Comparison of ENCODE assay signal across 23 cellular contexts in genomic region chr19:33702606-33703437, GRCh38.
"Had no signal": no experiment of that assay in that cellular context is flagged by ENCODE, and none has a peak within 500 bp of the region (broad histone marks: within the 10 kb centered on the region; RNA-seq: fewer than 3 reads in every experiment).

No MANE protein-coding gene starts in this region.

- H3K27me3 ChIP-seq: foreskin keratinocyte, transverse colon, vagina had no signal

- H3K36me3 Mint-ChIP-seq: activated CD8-positive, alpha-beta memory T cell treated with anti-CD3 and anti-CD28 coated beads, Interleukin-2, amount 10 ng/mL, durations not matched to agents 7 days and 5 days; activated naive CD4-positive, alpha-beta T cell treated with anti-CD3 and anti-CD28 coated beads, Interleukin-2, amount 50 U/mL, for 24 hours; brain; stimulated activated memory B cell treated with anti-CD40 and anti-IgM and Interleukin-4, amounts not matched to agents 10 μg/mL and 1 μg/mL and 100 μg/mL, for 72 hours had no signal

- H3K27me3 Mint-ChIP-seq: activated CD4-positive, alpha-beta T cell treated with anti-CD3 and anti-CD28 coated beads, Interleukin-2, amount 10 ng/mL, durations not matched to agents 24 days and 14 days; activated CD8-positive, alpha-beta memory T cell treated with anti-CD3 and anti-CD28 coated beads, Interleukin-2, amount 10 ng/mL, durations not matched to agents 7 days and 5 days; activated CD8-positive, alpha-beta T cell treated with anti-CD3 and anti-CD28 coated beads for 36 hours had no signal

- ATAC-seq: activated CD4-positive, CD25-positive, alpha-beta regulatory T cell treated with anti-CD3 and anti-CD28 coated beads, Interleukin-2, amount 50 U/mL, for 24 hours; activated CD8-positive, alpha-beta memory T cell treated with anti-CD3 and anti-CD28 coated beads, Interleukin-2, amount 10 ng/mL, durations not matched to agents 7 days and 5 days; activated CD8-positive, alpha-beta T cell treated with anti-CD3 and anti-CD28 coated beads for 36 hours; foreskin keratinocyte; sciatic nerve; stimulated activated memory B cell treated with anti-CD40 and anti-IgM and Interleukin-4, amounts not matched to agents 10 μg/mL and 1 μg/mL and 100 μg/mL, for 72 hours had no signal

- H3K27ac ChIP-seq: foreskin keratinocyte, left ventricle myocardium inferior, stomach, transverse colon, vagina had no signal

- H3K4me3 ChIP-seq: left ventricle myocardium inferior, stomach, transverse colon, vagina had no signal

- H3K4me1 Mint-ChIP-seq: activated CD4-positive, alpha-beta T cell treated with anti-CD3 and anti-CD28 coated beads, Interleukin-2, amount 10 ng/mL, durations not matched to agents 24 days and 14 days; activated CD8-positive, alpha-beta memory T cell treated with anti-CD3 and anti-CD28 coated beads, Interleukin-2, amount 10 ng/mL, durations not matched to agents 7 days and 5 days; activated naive CD4-positive, alpha-beta T cell treated with anti-CD3 and anti-CD28 coated beads, Interleukin-2, amount 50 U/mL, for 24 hours; nephron progenitor cell; stimulated activated memory B cell treated with anti-CD40 and anti-IgM and Interleukin-4, amounts not matched to agents 10 μg/mL and 1 μg/mL and 100 μg/mL, for 72 hours had no signal

- H3K36me3 ChIP-seq: left ventricle myocardium inferior, stomach, transverse colon, vagina had no signal

- H3K4me1 ChIP-seq: foreskin keratinocyte, left ventricle myocardium inferior, stomach, transverse colon, vagina had no signal

- H3K9me3 Mint-ChIP-seq: activated CD4-positive, alpha-beta T cell treated with anti-CD3 and anti-CD28 coated beads, Interleukin-2, amount 10 ng/mL, durations not matched to agents 24 days and 14 days; activated CD8-positive, alpha-beta T cell treated with anti-CD3 and anti-CD28 coated beads for 36 hours; activated naive CD4-positive, alpha-beta T cell treated with anti-CD3 and anti-CD28 coated beads, Interleukin-2, amount 50 U/mL, for 24 hours; brain; nephron progenitor cell; stimulated activated memory B cell treated with anti-CD40 and anti-IgM and Interleukin-4, amounts not matched to agents 10 μg/mL and 1 μg/mL and 100 μg/mL, for 72 hours had no signal

- H3K27ac Mint-ChIP-seq: activated CD4-positive, alpha-beta T cell treated with anti-CD3 and anti-CD28 coated beads, Interleukin-2, amount 10 ng/mL, durations not matched to agents 24 days and 14 days; activated CD8-positive, alpha-beta memory T cell treated with anti-CD3 and anti-CD28 coated beads, Interleukin-2, amount 10 ng/mL, durations not matched to agents 7 days and 5 days; activated CD8-positive, alpha-beta T cell treated with anti-CD3 and anti-CD28 coated beads for 36 hours; activated naive CD4-positive, alpha-beta T cell treated with anti-CD3 and anti-CD28 coated beads, Interleukin-2, amount 50 U/mL, for 24 hours; brain; nephron progenitor cell; stimulated activated memory B cell treated with anti-CD40 and anti-IgM and Interleukin-4, amounts not matched to agents 10 μg/mL and 1 μg/mL and 100 μg/mL, for 72 hours had no signal

- DNase-seq: activated CD4-positive, alpha-beta T cell treated with anti-CD3 and anti-CD28 coated beads, Interleukin-2, amount 10 ng/mL, durations not matched to agents 24 days and 14 days; activated CD8-positive, alpha-beta memory T cell treated with anti-CD3 and anti-CD28 coated beads, Interleukin-2, amount 10 ng/mL, durations not matched to agents 7 days and 5 days; activated CD8-positive, alpha-beta T cell treated with anti-CD3 and anti-CD28 coated beads for 36 hours; activated gamma-delta T cell treated with Interleukin-2 at 50 U/mL for 16 hours; activated T-cell treated with anti-CD3 and anti-CD28 coated beads for 4 hours; anterior cingulate cortex; caudate nucleus; dermis blood vessel endothelial cell; effector CD8-positive, alpha-beta T cell; foreskin keratinocyte; left ventricle myocardium inferior; nephron progenitor cell; nucleus accumbens; small intestine; stimulated activated CD4-positive, alpha-beta T cell treated with anti-CD3 and anti-CD28 coated beads, Interleukin-15, amount 100 ng/mL, for 24 hours; stomach; transverse colon had no signal

- H3K9me3 ChIP-seq: left ventricle myocardium inferior, stomach, transverse colon, vagina had no signal

- H3K4me3 Mint-ChIP-seq: activated CD4-positive, alpha-beta T cell treated with anti-CD3 and anti-CD28 coated beads, Interleukin-2, amount 10 ng/mL, durations not matched to agents 24 days and 14 days; activated CD8-positive, alpha-beta memory T cell treated with anti-CD3 and anti-CD28 coated beads, Interleukin-2, amount 10 ng/mL, durations not matched to agents 7 days and 5 days; activated CD8-positive, alpha-beta T cell treated with anti-CD3 and anti-CD28 coated beads for 36 hours; activated naive CD4-positive, alpha-beta T cell treated with anti-CD3 and anti-CD28 coated beads, Interleukin-2, amount 50 U/mL, for 24 hours; brain; nephron progenitor cell; stimulated activated memory B cell treated with anti-CD40 and anti-IgM and Interleukin-4, amounts not matched to agents 10 μg/mL and 1 μg/mL and 100 μg/mL, for 72 hours had no signal
